Comparison of ENCODE assay signal across 1 cellular context in the genomic region with DNA sequence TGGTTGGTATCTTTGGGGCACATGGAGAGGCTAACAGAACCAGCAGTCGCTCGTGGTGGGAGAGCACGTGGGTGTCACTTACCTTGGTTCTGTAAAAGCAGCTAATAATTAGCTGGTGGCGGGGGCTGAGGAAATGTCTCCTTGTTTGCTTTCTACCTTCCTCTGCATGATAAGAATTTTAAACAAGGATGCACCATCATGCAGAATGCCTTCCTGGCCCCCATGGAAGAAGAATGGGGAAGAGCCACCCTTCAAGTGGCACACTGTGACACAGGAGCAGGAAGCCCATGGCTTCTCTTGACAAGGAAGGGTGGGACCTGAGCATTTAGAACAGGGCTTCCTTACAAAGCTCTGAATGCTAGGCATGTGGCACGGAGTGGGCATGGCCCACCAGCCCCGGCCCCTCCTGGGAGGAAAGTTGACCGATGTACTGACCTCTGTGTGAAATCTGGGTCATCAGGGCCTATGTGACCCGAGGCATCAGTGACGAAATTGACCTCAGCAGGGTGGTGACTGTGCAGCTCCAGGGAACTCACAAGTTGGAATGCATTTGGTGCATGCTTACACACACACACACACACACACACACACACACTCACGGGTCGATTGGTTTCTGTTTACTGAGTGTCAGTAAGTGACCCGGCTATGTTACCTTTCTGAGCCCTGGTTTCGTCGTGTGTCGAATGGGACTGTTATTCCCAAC.
TF ChIP-seq lines count a peak whose summit lies in the region.

No MANE protein-coding gene starts in this region.

TF ChIP-seq in HepG2, 621 proteins besides CTCF, POLR2A, EP300 and RAD21 (continued from another document and continues in another):
- TF ChIP-seq BCL3 (CRISPR knock-in tag; IDR thresholded peaks at IDR 0.05) (peak; percentile 74; the same call in 1 of the 2 replicates), KLF9 (CRISPR knock-in tag; IDR thresholded peaks at IDR 0.05; ENCODE audit: low read depth) (no peak), RCOR2 (CRISPR knock-in tag; IDR thresholded peaks at IDR 0.05) (no peak), ZNF556 (CRISPR knock-in tag; IDR thresholded peaks at IDR 0.05; ENCODE audit: borderline replicate concordance) (no peak; the same call in 1 of the 2 replicates), ZBTB34 (CRISPR knock-in tag; IDR thresholded peaks at IDR 0.05) (0 out of 2 replicates have a peak, but pooled peaks have one; percentile 65), TRIM22 (IDR thresholded peaks at IDR 0.05) (no peak), ZNF713 (CRISPR knock-in tag; IDR thresholded peaks at IDR 0.05) (no peak), TAF15 (IDR thresholded peaks at IDR 0.05; ENCODE audit: low read depth, low read length, poor library complexity, severe bottlenecking) (no peak), ZNF737 (CRISPR knock-in tag; IDR thresholded peaks at IDR 0.05; ENCODE audit: borderline replicate concordance) (no peak), ATF3 (CRISPR knock-in tag; IDR thresholded peaks at IDR 0.05) (peak; percentile 44; the same call in 1 of the 2 replicates), TCF12 (IDR thresholded peaks at IDR 0.05) (no peak), TCF12 (CRISPR knock-in tag; IDR thresholded peaks at IDR 0.05) (no peak), MLLT10 (CRISPR knock-in tag; IDR thresholded peaks at IDR 0.05) (no peak), NCOA2 (CRISPR knock-in tag; IDR thresholded peaks at IDR 0.05) (0 out of 2 replicates have a peak, but pooled peaks have one; percentile 28), IKZF1 (IDR thresholded peaks at IDR 0.05) (no peak), CENPX (CRISPR knock-in tag; IDR thresholded peaks at IDR 0.05) (no peak), POLR2AphosphoS2 (IDR thresholded peaks at IDR 0.05; ENCODE audit: low read depth, low read length) (no peak), MAZ (IDR thresholded peaks at IDR 0.05; ENCODE audit: borderline replicate concordance, low read depth, low read length) (peak; percentile 44; the same call in 1 of the 2 replicates), MAZ (CRISPR knock-in tag; IDR thresholded peaks at IDR 0.05; ENCODE audit: low read depth) (peak; percentile 50), NCOA1 (CRISPR knock-in tag; IDR thresholded peaks at IDR 0.05) (peak; percentile 65; the same call in 1 of the 2 replicates), ZNF251 (CRISPR knock-in tag; IDR thresholded peaks at IDR 0.05) (no peak), FOSL1 (CRISPR knock-in tag; IDR thresholded peaks at IDR 0.05; ENCODE audit: borderline replicate concordance) (no peak), MATR3 (CRISPR knock-in tag; IDR thresholded peaks at IDR 0.05) (no peak), ZNF30 (CRISPR knock-in tag; IDR thresholded peaks at IDR 0.05) (no peak), GABPA (IDR thresholded peaks at IDR 0.05; ENCODE audit: low read depth, low read length) (no peak), GABPA (CRISPR knock-in tag; IDR thresholded peaks at IDR 0.05; ENCODE audit: low read depth) (0 out of 2 replicates have a peak, but pooled peaks have one; percentile 14), AFF4 (CRISPR knock-in tag; IDR thresholded peaks at IDR 0.05) (no peak), THAP7 (CRISPR knock-in tag; IDR thresholded peaks at IDR 0.05) (no peak), TBX3 (IDR thresholded peaks at IDR 0.05; ENCODE audit: borderline replicate concordance) (peak; percentile 48; the same call in 1 of the 2 replicates), ZNF44 (CRISPR knock-in tag; IDR thresholded peaks at IDR 0.05) (peak; percentile 83; the same call in 1 of the 2 replicates), CBX1 (IDR thresholded peaks at IDR 0.05; ENCODE audit: low read depth) (no peak), FOXC1 (CRISPR knock-in tag; IDR thresholded peaks at IDR 0.05; ENCODE audit: borderline replicate concordance) (peak; percentile 32; the same call in 1 of the 2 replicates), SCMH1 (CRISPR knock-in tag; IDR thresholded peaks at IDR 0.05; ENCODE audit: borderline replicate concordance) (no peak), NR1H2 (CRISPR knock-in tag; IDR thresholded peaks at IDR 0.05; ENCODE audit: borderline replicate concordance, low read depth) (peak; percentile 85; the same call in 1 of the 2 replicates), SALL1 (CRISPR knock-in tag; IDR thresholded peaks at IDR 0.05) (peak; percentile 93), SP5 (CRISPR knock-in tag; IDR thresholded peaks at IDR 0.05; ENCODE audit: borderline replicate concordance, low read depth) (no peak), ZNF382 (CRISPR knock-in tag; IDR thresholded peaks at IDR 0.05; ENCODE audit: borderline replicate concordance) (no peak), NBN (conservative IDR thresholded peaks at IDR 0.05) (no peak)
- TF ChIP-seq, protein P1, sequence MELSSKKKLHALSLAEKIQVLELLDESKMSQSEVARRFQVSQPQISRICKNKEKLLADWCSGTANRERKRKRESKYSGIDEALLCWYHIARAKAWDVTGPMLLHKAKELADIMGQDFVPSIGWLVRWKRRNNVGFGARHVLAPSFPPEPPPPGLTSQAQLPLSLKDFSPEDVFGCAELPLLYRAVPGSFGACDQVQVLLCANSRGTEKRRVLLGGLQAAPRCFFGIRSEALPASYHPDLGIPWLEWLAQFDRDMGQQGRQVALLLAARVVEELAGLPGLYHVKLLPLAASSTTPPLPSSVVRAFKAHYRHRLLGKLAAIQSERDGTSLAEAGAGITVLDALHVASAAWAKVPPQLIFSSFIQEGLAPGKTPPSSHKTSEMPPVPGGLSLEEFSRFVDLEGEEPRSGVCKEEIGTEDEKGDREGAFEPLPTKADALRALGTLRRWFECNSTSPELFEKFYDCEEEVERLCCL (CRISPR knock-in tag; IDR thresholded peaks at IDR 0.05; ENCODE audit: borderline replicate concordance), result no peak
- TF ChIP-seq, protein P2, sequence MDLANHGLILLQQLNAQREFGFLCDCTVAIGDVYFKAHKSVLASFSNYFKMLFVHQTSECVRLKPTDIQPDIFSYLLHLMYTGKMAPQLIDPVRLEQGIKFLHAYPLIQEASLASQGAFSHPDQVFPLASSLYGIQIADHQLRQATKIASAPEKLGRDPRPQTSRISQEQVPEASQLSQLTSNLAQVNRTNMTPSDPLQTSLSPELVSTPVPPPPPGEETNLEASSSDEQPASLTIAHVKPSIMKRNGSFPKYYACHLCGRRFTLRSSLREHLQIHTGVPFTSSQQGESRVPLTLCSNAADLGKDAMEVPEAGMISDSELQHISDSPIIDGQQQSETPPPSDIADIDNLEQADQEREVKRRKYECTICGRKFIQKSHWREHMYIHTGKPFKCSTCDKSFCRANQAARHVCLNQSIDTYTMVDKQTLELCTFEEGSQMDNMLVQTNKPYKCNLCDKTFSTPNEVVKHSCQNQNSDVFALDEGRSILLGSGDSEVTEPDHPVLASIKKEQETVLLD (CRISPR knock-in tag; IDR thresholded peaks at IDR 0.05; ENCODE audit: low read depth), result no peak
- TF ChIP-seq, protein P3, sequence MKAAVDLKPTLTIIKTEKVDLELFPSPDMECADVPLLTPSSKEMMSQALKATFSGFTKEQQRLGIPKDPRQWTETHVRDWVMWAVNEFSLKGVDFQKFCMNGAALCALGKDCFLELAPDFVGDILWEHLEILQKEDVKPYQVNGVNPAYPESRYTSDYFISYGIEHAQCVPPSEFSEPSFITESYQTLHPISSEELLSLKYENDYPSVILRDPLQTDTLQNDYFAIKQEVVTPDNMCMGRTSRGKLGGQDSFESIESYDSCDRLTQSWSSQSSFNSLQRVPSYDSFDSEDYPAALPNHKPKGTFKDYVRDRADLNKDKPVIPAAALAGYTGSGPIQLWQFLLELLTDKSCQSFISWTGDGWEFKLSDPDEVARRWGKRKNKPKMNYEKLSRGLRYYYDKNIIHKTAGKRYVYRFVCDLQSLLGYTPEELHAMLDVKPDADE (CRISPR knock-in tag; IDR thresholded peaks at IDR 0.05), result no peak
- TF ChIP-seq, protein P4, sequence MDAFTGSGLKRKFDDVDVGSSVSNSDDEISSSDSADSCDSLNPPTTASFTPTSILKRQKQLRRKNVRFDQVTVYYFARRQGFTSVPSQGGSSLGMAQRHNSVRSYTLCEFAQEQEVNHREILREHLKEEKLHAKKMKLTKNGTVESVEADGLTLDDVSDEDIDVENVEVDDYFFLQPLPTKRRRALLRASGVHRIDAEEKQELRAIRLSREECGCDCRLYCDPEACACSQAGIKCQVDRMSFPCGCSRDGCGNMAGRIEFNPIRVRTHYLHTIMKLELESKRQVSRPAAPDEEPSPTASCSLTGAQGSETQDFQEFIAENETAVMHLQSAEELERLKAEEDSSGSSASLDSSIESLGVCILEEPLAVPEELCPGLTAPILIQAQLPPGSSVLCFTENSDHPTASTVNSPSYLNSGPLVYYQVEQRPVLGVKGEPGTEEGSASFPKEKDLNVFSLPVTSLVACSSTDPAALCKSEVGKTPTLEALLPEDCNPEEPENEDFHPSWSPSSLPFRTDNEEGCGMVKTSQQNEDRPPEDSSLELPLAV (CRISPR knock-in tag; conservative IDR thresholded peaks at IDR 0.05; ENCODE audit: low read depth), result no peak
- TF ChIP-seq, protein P5, sequence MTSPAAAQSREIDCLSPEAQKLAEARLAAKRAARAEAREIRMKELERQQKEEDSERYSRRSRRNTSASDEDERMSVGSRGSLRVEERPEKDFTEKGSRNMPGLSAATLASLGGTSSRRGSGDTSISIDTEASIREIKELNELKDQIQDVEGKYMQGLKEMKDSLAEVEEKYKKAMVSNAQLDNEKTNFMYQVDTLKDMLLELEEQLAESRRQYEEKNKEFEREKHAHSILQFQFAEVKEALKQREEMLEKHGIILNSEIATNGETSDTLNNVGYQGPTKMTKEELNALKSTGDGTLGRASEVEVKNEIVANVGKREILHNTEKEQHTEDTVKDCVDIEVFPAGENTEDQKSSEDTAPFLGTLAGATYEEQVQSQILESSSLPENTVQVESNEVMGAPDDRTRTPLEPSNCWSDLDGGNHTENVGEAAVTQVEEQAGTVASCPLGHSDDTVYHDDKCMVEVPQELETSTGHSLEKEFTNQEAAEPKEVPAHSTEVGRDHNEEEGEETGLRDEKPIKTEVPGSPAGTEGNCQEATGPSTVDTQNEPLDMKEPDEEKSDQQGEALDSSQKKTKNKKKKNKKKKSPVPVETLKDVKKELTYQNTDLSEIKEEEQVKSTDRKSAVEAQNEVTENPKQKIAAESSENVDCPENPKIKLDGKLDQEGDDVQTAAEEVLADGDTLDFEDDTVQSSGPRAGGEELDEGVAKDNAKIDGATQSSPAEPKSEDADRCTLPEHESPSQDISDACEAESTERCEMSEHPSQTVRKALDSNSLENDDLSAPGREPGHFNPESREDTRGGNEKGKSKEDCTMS (CRISPR knock-in tag; conservative IDR thresholded peaks at IDR 0.05), result no peak
